ENCODE assay signal across 8 cellular contexts in the genomic region with DNA sequence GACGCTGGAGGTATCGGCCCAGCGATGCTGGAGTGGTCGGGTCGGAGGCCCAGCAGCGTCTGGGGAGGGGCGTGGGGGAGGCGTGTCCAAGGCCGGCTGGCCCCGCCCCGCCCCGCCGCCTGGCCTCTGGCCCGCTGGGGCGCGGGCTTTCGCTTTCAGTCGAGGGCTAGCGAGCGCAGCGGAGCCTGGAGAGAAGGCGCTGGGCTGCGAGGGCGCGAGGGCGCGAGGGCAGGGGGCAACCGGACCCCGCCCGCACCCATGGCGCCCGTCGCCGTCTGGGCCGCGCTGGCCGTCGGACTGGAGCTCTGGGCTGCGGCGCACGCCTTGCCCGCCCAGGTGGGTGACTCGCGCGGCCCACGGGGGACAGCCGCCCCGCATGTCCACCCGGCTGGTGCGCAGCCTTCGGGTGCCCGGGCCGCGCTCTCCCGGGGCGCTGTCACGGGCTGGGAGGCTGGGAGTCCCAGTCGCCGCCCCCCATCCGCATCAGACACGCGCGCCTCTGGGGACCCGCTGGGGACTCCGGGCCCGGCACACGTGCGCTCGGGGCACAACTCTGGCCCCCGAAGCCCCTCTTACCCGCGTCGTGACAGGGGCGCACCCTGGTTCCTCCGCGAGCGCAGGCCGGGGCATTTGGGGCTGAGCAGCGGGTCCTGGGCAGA. TPM values are rescaled to one million over a fixed set of nuclear protein-coding genes. Genes with fewer than 3 reads are reported as not detected.
DNase-seq lines count a peak whose midpoint lies in the region; ATAC-seq and FAIRE-seq lines count a peak whose summit lies in the region.

A gene (plus strand): TSS at position 158 of the 659 bp plus-strand sequence. CDS start 101 bp downstream, at position 259.

- H3K4me3 ChIP-seq in right cardiac atrium (ENCODE audit: low read length) = peak within 1 kb of the TSS; percentile 72
- H3K4me3 ChIP-seq in skeletal muscle satellite cell (ENCODE audit: low read length) = peak within 1 kb of the TSS; percentile 73

- H3K4me1 ChIP-seq in right cardiac atrium (ENCODE audit: control insufficient read depth, insufficient read depth, low read length) (peaks cover 11% of the 10 kb centered on the region), skeletal muscle satellite cell (ENCODE audit: control insufficient read depth, insufficient read depth, low read length) (peaks cover 15% of the 10 kb centered on the region)

- intact Hi-C loops in right cardiac atrium (cut with DNase I) = no loop called here

- H3K27me3 ChIP-seq in right cardiac atrium (ENCODE audit: control insufficient read depth, insufficient read depth) (no peaks in the 10 kb centered on the region), skeletal muscle satellite cell (ENCODE audit: control insufficient read depth, insufficient read depth, low read length) (peaks cover 16% of the 10 kb centered on the region)

- no peaks in the 10 kb centered on the region for H3K36me3 ChIP-seq in skeletal muscle satellite cell (ENCODE audit: insufficient read depth, low read length)

- H3K4me2 ChIP-seq in skeletal muscle satellite cell (ENCODE audit: low read length) = peak within 1 kb of the TSS; percentile 85

- H3K9me3 ChIP-seq in right cardiac atrium (ENCODE audit: control insufficient read depth, low read length) = no peaks in the 10 kb centered on the region
- H3K9me3 ChIP-seq in skeletal muscle satellite cell (replicated peaks; ENCODE audit: low read length) = no peaks in the 10 kb centered on the region

- peak within 1 kb of the TSS; percentile 67 for H3K9ac ChIP-seq in skeletal muscle satellite cell (ENCODE audit: low read depth, low read length)

- peak; percentile 92 for FAIRE-seq in GM18507 (lab: Jason Lieb, UNC)

- DNase-seq in GM18507 (ENCODE audit: extremely low spot score, insufficient read length, low read depth) = peak; percentile 75
- peak; percentile 74 for DNase-seq in SW480 (ENCODE audit: low spot score)
- DNase-seq in right cardiac atrium = peak; percentile 79 to 92 (median 91)
- no peak for DNase-seq in NCI-H187 treated with DMSO at 0.1 percent for 48 hours (lab: John Stamatoyannopoulos, UW)

- peak; percentile 42 for ATAC-seq in HG02970 (IDR thresholded peaks at IDR 0.05; ENCODE audit: low FRiP score, unreplicated experiment)
- ATAC-seq in right cardiac atrium = peak; percentile 65 to 78
- no peak for ATAC-seq in HG03457 (IDR thresholded peaks at IDR 0.05; ENCODE audit: unreplicated experiment)

- H3K27ac ChIP-seq in adipose tissue (ENCODE audit: low read depth, low read length) (peak within 1 kb of the TSS; percentile 20), right cardiac atrium (ENCODE audit: low read length) (peak within 1 kb of the TSS; percentile 6)

- WGBS in adipose tissue, 3 donors = 0 to 3% (median 0%) methylated on average over 70 to 79 of the region's 79 CpGs
- WGBS in right cardiac atrium = 2% methylated on average over 79 of the region's 79 CpGs

RNA-seq across cellular contexts. Expression of the gene that starts here (rescaled TPM):
- polyA plus RNA-seq in adipose tissue (10 to 100 TPM in 2 of 3 donors, 1 to 10 TPM in 1; 5.8 to 44.3 (median 21.4) TPM), right cardiac atrium (11.6 TPM)
- 10 to 100 TPM; 17.9 to 25.4 (median 20.8) TPM for total RNA-seq in right cardiac atrium
- 5.7 and 11.7 TPM in 2 replicates for total RNA-seq in skeletal muscle satellite cell (2012; rRNA removed)
